Comparison of ENCODE assay signal across 23 cellular contexts in genomic region chr7:125412890-125413665, GRCh38.
"Had no signal": no experiment of that assay in that cellular context is flagged by ENCODE, and none has a peak within 500 bp of the region (broad histone marks: within the 10 kb centered on the region; RNA-seq: fewer than 3 reads in every experiment).

No MANE protein-coding gene starts in this region.

- H3K9me3 ChIP-seq: adrenal gland, gastrocnemius medialis, prostate gland, transverse colon, uterus had no signal

- H3K4me2 ChIP-seq: neural progenitor cell had no signal

- DNase-seq: activated CD4-positive, alpha-beta T cell treated with anti-CD3 and anti-CD28 coated beads for 48 hours; activated CD4-positive, CD25-positive, alpha-beta regulatory T cell; activated CD8-positive, alpha-beta memory T cell treated with anti-CD3 and anti-CD28 coated beads, Interleukin-2, amount 50 U/mL, for 4 hours; activated gamma-delta T cell treated with Interleukin-2 at 50 U/mL for 16 hours; activated T-cell treated with anti-CD3 and anti-CD28 coated beads, Interleukin-2, amount 50 U/mL, for 48 hours; adrenal gland; cerebellar nuclear complex; cortex of kidney; gastrocnemius medialis; heart left ventricle; kidney glomerular epithelial cell; left ventricle myocardium inferior; right cardiac atrium; stimulated activated naive CD8-positive, alpha-beta T cell treated with anti-CD3 and anti-CD28 coated beads, Interleukin-15, amount 100 ng/mL, for 72 hours; transverse colon; uterus had no signal

- ATAC-seq: activated naive CD4-positive, alpha-beta T cell treated with anti-CD3 and anti-CD28 coated beads, Interleukin-2, amount 50 U/mL, for 72 hours; gastrocnemius medialis; heart left ventricle; right cardiac atrium; stimulated activated naive CD8-positive, alpha-beta T cell treated with anti-CD3 and anti-CD28 coated beads, Interleukin-15, amount 100 ng/mL, for 72 hours had no signal

- FAIRE-seq: bronchial epithelial cell, endometrium had no signal

- H3K36me3 ChIP-seq: adrenal gland, gastrocnemius medialis, heart left ventricle, left ventricle myocardium inferior, neural progenitor cell, prostate gland, suprapubic skin, transverse colon, uterus had no signal

- H3K27me3 ChIP-seq: adrenal gland, gastrocnemius medialis, heart left ventricle, neural progenitor cell, suprapubic skin, transverse colon, uterus had no signal

- H3K4me3 ChIP-seq: adrenal gland, gastrocnemius medialis, heart left ventricle, left ventricle myocardium inferior, neural progenitor cell, prostate gland, skin epidermis, suprapubic skin, transverse colon, uterus had no signal

- H3K9ac ChIP-seq: neural progenitor cell had no signal

- H2AFZ ChIP-seq: neural progenitor cell had no signal

- H3K4me1 ChIP-seq: adrenal gland, gastrocnemius medialis, heart left ventricle, left ventricle myocardium inferior, neural progenitor cell, prostate gland, suprapubic skin, transverse colon, uterus had no signal

- H3K27ac ChIP-seq: adrenal gland, gastrocnemius medialis, heart left ventricle, left ventricle myocardium inferior, neural progenitor cell, prostate gland, skin epidermis, suprapubic skin, transverse colon, uterus had no signal
